ENCODE assay signal across 24 cellular contexts in the genomic region with DNA sequence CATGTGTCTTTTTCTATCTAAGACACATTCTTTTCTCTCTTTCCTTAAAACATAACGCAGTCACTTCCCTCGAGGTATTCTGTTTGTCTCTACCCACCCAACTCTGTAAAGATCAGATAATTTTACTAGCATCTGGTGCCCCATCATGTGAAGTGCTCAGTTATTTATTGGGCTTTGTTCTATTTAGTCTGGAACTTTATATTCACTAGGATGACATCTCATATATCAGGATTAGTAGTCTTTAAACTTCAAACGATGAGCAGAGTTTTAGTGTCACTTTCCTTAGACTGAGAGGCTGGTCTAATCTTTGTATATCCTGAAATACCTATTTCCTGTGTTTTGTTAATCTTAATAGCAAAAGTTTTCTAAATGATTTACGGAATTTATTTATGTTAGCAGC.
"Had no signal": no experiment of that assay in that cellular context is flagged by ENCODE, and none has a peak within 500 bp of the region (broad histone marks: within the 10 kb centered on the region; RNA-seq: fewer than 3 reads in every experiment).

No MANE protein-coding gene starts in this region.

- ATAC-seq: heart left ventricle; left colon; natural killer cell; right lobe of liver; stimulated activated naive B cell treated with anti-CD40 and anti-IgM and Interleukin-4, amounts not matched to agents 10 μg/mL and 1 μg/mL and 100 μg/mL, for 72 hours; upper lobe of right lung had no signal

- H3K4me3 Mint-ChIP-seq: immature natural killer cell; naive B cell; natural killer cell; stimulated activated naive B cell treated with anti-CD40 and anti-IgM and Interleukin-4, amounts not matched to agents 10 μg/mL and 1 μg/mL and 100 μg/mL, for 72 hours; stimulated activated naive CD8-positive, alpha-beta T cell treated with anti-CD3 and anti-CD28 coated beads, Interleukin-15, Interleukin-2, amounts not matched to agents 100 ng/mL and 50 ng/mL, for 24 hours had no signal

- H3K4me1 Mint-ChIP-seq: immature natural killer cell; naive B cell; natural killer cell; stimulated activated naive B cell treated with anti-CD40 and anti-IgM and Interleukin-4, amounts not matched to agents 10 μg/mL and 1 μg/mL and 100 μg/mL, for 72 hours had no signal

- H3K9me3 Mint-ChIP-seq: stimulated activated naive B cell treated with anti-CD40 and anti-IgM and Interleukin-4, amounts not matched to agents 10 μg/mL and 1 μg/mL and 100 μg/mL, for 72 hours; stimulated activated naive CD8-positive, alpha-beta T cell treated with anti-CD3 and anti-CD28 coated beads, Interleukin-15, Interleukin-2, amounts not matched to agents 100 ng/mL and 50 ng/mL, for 24 hours had no signal

- H3K36me3 Mint-ChIP-seq: immature natural killer cell; naive B cell; stimulated activated naive B cell treated with anti-CD40 and anti-IgM and Interleukin-4, amounts not matched to agents 10 μg/mL and 1 μg/mL and 100 μg/mL, for 72 hours had no signal

- H3K27me3 Mint-ChIP-seq: naive B cell; progenitor cell of endocrine pancreas; stimulated activated naive B cell treated with anti-CD40 and anti-IgM and Interleukin-4, amounts not matched to agents 10 μg/mL and 1 μg/mL and 100 μg/mL, for 72 hours; stimulated activated naive CD8-positive, alpha-beta T cell treated with anti-CD3 and anti-CD28 coated beads, Interleukin-15, Interleukin-2, amounts not matched to agents 100 ng/mL and 50 ng/mL, for 24 hours had no signal

- H3K9me3 ChIP-seq: heart left ventricle, left ventricle myocardium inferior, ovary, right atrium auricular region, right lobe of liver, suprapubic skin, thoracic aorta, tibial artery, upper lobe of right lung had no signal

- DNase-seq: heart left ventricle; hypothalamus; immature natural killer cell; kidney; left colon; left ventricle myocardium inferior; naive B cell; natural killer cell; ovary; right lobe of liver; stimulated activated CD4-positive, alpha-beta T cell treated with anti-CD3 and anti-CD28 coated beads, Interleukin-12 subunit alpha, Interleukin-12 subunit beta, amount 100 ng/mL, for 4 hours; stimulated activated CD4-positive, alpha-beta T cell treated with anti-CD3 and anti-CD28 coated beads, Interleukin-15, amount 100 ng/mL, for 24 hours; stimulated activated CD4-positive, alpha-beta T cell treated with anti-CD3 and anti-CD28 coated beads, Interleukin-2, amount 100 ng/mL, for 24 hours; stimulated activated CD4-positive, alpha-beta T cell treated with anti-CD3 and anti-CD28 coated beads, Interleukin-4, amount 100 ng/mL, for 1 hour; stimulated activated naive B cell treated with anti-CD40 and anti-IgM and Interleukin-4, amounts not matched to agents 10 μg/mL and 1 μg/mL and 100 μg/mL, for 72 hours; tibial artery; trophoblast cell; upper lobe of right lung had no signal

- H3K27ac Mint-ChIP-seq: immature natural killer cell; naive B cell; natural killer cell; progenitor cell of endocrine pancreas; stimulated activated naive B cell treated with anti-CD40 and anti-IgM and Interleukin-4, amounts not matched to agents 10 μg/mL and 1 μg/mL and 100 μg/mL, for 72 hours; stimulated activated naive CD8-positive, alpha-beta T cell treated with anti-CD3 and anti-CD28 coated beads, Interleukin-15, Interleukin-2, amounts not matched to agents 100 ng/mL and 50 ng/mL, for 24 hours had no signal

- H3K36me3 ChIP-seq: heart left ventricle, left ventricle myocardium inferior, ovary, right atrium auricular region, right lobe of liver, suprapubic skin, thoracic aorta, tibial artery, upper lobe of right lung had no signal

- H3K4me3 ChIP-seq: heart left ventricle, left ventricle myocardium inferior, lung, ovary, right atrium auricular region, right lobe of liver, suprapubic skin, thoracic aorta, tibial artery, upper lobe of right lung had no signal

- H3K4me1 ChIP-seq: heart left ventricle, left ventricle myocardium inferior, right atrium auricular region, right lobe of liver, suprapubic skin, tibial artery, upper lobe of right lung had no signal
